ENCODE assay signal across 8 cellular contexts in genomic region chr5:56481147-56481997, GRCh38.
A peak's percentile ranks its signal among the peaks of the same experiment; 100 is the strongest.
DNase-seq lines count a peak whose midpoint lies in the region; ATAC-seq, FAIRE-seq and TF ChIP-seq lines count a peak whose summit lies in the region.

No MANE protein-coding gene starts in this region.

- H3K27me3 Mint-ChIP-seq in CD14-positive monocyte (ENCODE audit: low read depth in 3 of 3), result peaks cover 0 to 4% (median 0%) of the 10 kb centered on the region in 3 donors
- peaks cover 15% of the 10 kb centered on the region for H3K27me3 Mint-ChIP-seq in T-helper 1 cell treated with Interleukin-12 subunit alpha and Interleukin-12 subunit beta and Interleukin-4 antibody, amounts not matched to agents 30 μg/mL and 1 μg/mL, for 36 hours (ENCODE audit: low read depth)
- peaks cover 63% of the 10 kb centered on the region for H3K27me3 Mint-ChIP-seq in central memory CD8-positive, alpha-beta T cell

- CTCF ChIA-PET in HEK293 (lab: Yijun Ruan, JAX), result interaction anchor here (0.5 to 0.7 kb wide), 2 partner anchors 210 to 384 kb away, joined by 3 read pairs; no protein-coding TSS in a partner anchor

- peak overlapping the region; percentile 90 to 96 for H3K4me3 Mint-ChIP-seq in CD14-positive monocyte
- H3K4me3 Mint-ChIP-seq in T-helper 1 cell treated with Interleukin-12 subunit alpha and Interleukin-12 subunit beta and Interleukin-4 antibody, amounts not matched to agents 30 μg/mL and 1 μg/mL, for 36 hours, result peak overlapping the region; percentile 80
- peak overlapping the region; percentile 75 for H3K4me3 Mint-ChIP-seq in central memory CD8-positive, alpha-beta T cell

- intact Hi-C loops in CD14-positive monocyte (cut with micrococcal nuclease) (loop anchor here in 1 of 2 donors (5.0 kb wide), 1 partner anchor 69 kb away; no protein-coding TSS in a partner anchor), kidney (cut with DNase I) (no loop called here)

- FAIRE-seq in kidney (lab: Jason Lieb, UNC), result no peak

- H3K9ac ChIP-seq in kidney (ENCODE audit: low read length in 2 of 2), result peak overlapping the region; percentile 67 to 90

- POLR2A ChIA-PET in HEK293 (lab: Yijun Ruan, JAX), result interaction anchor here (0.6 kb wide), 1 partner anchor 623 kb away, joined by 3 read pairs; no protein-coding TSS in a partner anchor

- peaks cover 0 to 2% (median under 1%) of the 10 kb centered on the region in 7 donors for H3K9me3 Mint-ChIP-seq in CD14-positive monocyte
- H3K9me3 Mint-ChIP-seq in T-helper 1 cell treated with Interleukin-12 subunit alpha and Interleukin-12 subunit beta and Interleukin-4 antibody, amounts not matched to agents 30 μg/mL and 1 μg/mL, for 36 hours, result peaks cover under 1% of the 10 kb centered on the region
- H3K9me3 Mint-ChIP-seq in central memory CD8-positive, alpha-beta T cell, result no peaks in the 10 kb centered on the region

- peaks cover 0 to 3% of the 10 kb centered on the region in 2 donors for H3K36me3 Mint-ChIP-seq in CD14-positive monocyte
- H3K36me3 Mint-ChIP-seq in T-helper 1 cell treated with Interleukin-12 subunit alpha and Interleukin-12 subunit beta and Interleukin-4 antibody, amounts not matched to agents 30 μg/mL and 1 μg/mL, for 36 hours (ENCODE audit: low read depth), result no peaks in the 10 kb centered on the region
- peaks cover 4% of the 10 kb centered on the region for H3K36me3 Mint-ChIP-seq in central memory CD8-positive, alpha-beta T cell (ENCODE audit: insufficient read depth)

- H3K4me1 Mint-ChIP-seq in CD14-positive monocyte, result peaks cover 52% of the 10 kb centered on the region
- H3K4me1 Mint-ChIP-seq in T-helper 1 cell treated with Interleukin-12 subunit alpha and Interleukin-12 subunit beta and Interleukin-4 antibody, amounts not matched to agents 30 μg/mL and 1 μg/mL, for 36 hours (ENCODE audit: low read depth), result peaks cover 38% of the 10 kb centered on the region
- H3K4me1 Mint-ChIP-seq in central memory CD8-positive, alpha-beta T cell, result peaks cover 20% of the 10 kb centered on the region

- H3K4me1 ChIP-seq in HEK293 (ENCODE audit: control insufficient read depth, insufficient read depth, low read length) (peaks cover 3% of the 10 kb centered on the region; the same call in 1 of the 2 replicates), kidney (ENCODE audit: control insufficient read depth in 1 of 2, insufficient read depth in 1 of 2, low read depth in 1 of 2, low read length in 2 of 2) (peaks cover 9 to 10% of the 10 kb centered on the region in 2 donors)

- peak overlapping the region; percentile 41 for H3K4me3 ChIP-seq in HEK293 (ENCODE audit: low read depth, low read length)
- peak overlapping the region; percentile 77 to 86 for H3K4me3 ChIP-seq in kidney (ENCODE audit: low read length in 2 of 2)

- DNase-seq in CD14-positive monocyte (ENCODE audit: low spot score) (no peak), kidney (peak; percentile 80), T1000 (lab: John Stamatoyannopoulos, UW) (no peak)
- no peak for DNase-seq in central memory CD8-positive, alpha-beta T cell (ENCODE audit: low spot score in 2 of 2)
- DNase-seq in stimulated activated CD4-positive, alpha-beta T cell treated with anti-CD3 and anti-CD28 coated beads, Interleukin-12 subunit alpha, Interleukin-12 subunit beta, amount 100 ng/mL, for 4 hours, result peak; percentile 28

- peak overlapping the region; percentile 91 to 97 (median 95) for H3K27ac Mint-ChIP-seq in CD14-positive monocyte
- peak overlapping the region; percentile 78 for H3K27ac Mint-ChIP-seq in T-helper 1 cell treated with Interleukin-12 subunit alpha and Interleukin-12 subunit beta and Interleukin-4 antibody, amounts not matched to agents 30 μg/mL and 1 μg/mL, for 36 hours
- peak overlapping the region; percentile 64 for H3K27ac Mint-ChIP-seq in central memory CD8-positive, alpha-beta T cell (ENCODE audit: low read depth)

- TF ChIP-seq CTCF in CD14-positive monocyte (IDR thresholded peaks at IDR 0.05) (peak; percentile 32), HEK293 (tag by site-specific recombination; IDR thresholded peaks at IDR 0.05) (no peak; the same call in 1 of the 2 replicates), kidney (IDR thresholded peaks at IDR 0.05; ENCODE audit: borderline replicate concordance, extremely low read depth, insufficient read depth) (no peak)

- H3K9me3 ChIP-seq in HEK293 (ENCODE audit: control insufficient read depth, insufficient read depth, low read depth, low read length) (no peaks in the 10 kb centered on the region), kidney (ENCODE audit: control insufficient read depth in 1 of 2, low read length in 2 of 2) (no peaks in the 10 kb centered on the region)

- peak; percentile 21 for ATAC-seq in central memory CD8-positive, alpha-beta T cell (replicated peaks; ENCODE audit: extremely low read depth, poor library complexity, severe bottlenecking)
- ATAC-seq in GM18520 (IDR thresholded peaks at IDR 0.05; ENCODE audit: unreplicated experiment), result no peak

- no peaks in the 10 kb centered on the region for H3K36me3 ChIP-seq in HEK293 (ENCODE audit: control insufficient read depth in 2 of 2, insufficient read depth in 1 of 2, low read length in 2 of 2)
- H3K36me3 ChIP-seq in kidney (ENCODE audit: control insufficient read depth in 1 of 2, insufficient read depth in 2 of 2, low read length in 2 of 2), result no peaks in the 10 kb centered on the region

- H3K27ac ChIP-seq in HEK293 (ENCODE audit: extremely low read depth, low read depth, low read length) (peak overlapping the region; percentile 55; the same call in 1 of the 2 replicates), kidney (ENCODE audit: low read depth in 2 of 2, low read length in 2 of 2) (peak overlapping the region; percentile 89)

TF ChIP-seq in HEK293, 187 proteins besides CTCF, POLR2A, EP300 and RAD21 (continues in another document):
- TF ChIP-seq, protein P1, sequence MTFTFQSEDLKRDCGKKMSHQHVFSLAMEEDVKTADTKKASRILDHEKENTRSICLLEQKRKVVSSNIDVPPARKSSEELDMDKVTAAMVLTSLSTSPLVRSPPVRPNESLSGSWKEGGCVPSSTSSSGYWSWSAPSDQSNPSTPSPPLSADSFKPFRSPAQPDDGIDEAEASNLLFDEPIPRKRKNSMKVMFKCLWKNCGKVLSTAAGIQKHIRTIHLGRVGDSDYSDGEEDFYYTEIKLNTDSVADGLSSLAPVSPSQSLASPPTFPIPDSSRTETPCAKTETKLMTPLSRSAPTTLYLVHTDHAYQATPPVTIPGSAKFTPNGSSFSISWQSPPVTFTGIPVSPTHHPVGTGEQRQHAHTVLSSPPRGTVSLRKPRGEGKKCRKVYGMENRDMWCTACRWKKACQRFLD (tag by site-specific recombination; IDR thresholded peaks at IDR 0.05), result no peak
- no peak for TF ChIP-seq ZNF174 (tag by site-specific recombination; IDR thresholded peaks at IDR 0.05)
- no peak for TF ChIP-seq ZNF121 (tag by site-specific recombination; IDR thresholded peaks at IDR 0.05)
- TF ChIP-seq ZNF654 (tag by site-specific recombination; IDR thresholded peaks at IDR 0.05; ENCODE audit: low read depth), result no peak
- TF ChIP-seq ZBTB26 (tag by site-specific recombination; optimal IDR thresholded peaks at IDR 0.05), result peak; percentile 32
- no peak for TF ChIP-seq MZF1 (tag by site-specific recombination; IDR thresholded peaks at IDR 0.05; ENCODE audit: borderline replicate concordance)
- no peak for TF ChIP-seq ZNF266 (tag by site-specific recombination; IDR thresholded peaks at IDR 0.05; ENCODE audit: low read depth)
- no peak for TF ChIP-seq ZNF610 (tag by site-specific recombination; IDR thresholded peaks at IDR 0.05; ENCODE audit: borderline replicate concordance)
- TF ChIP-seq ZNF404 (tag by site-specific recombination; IDR thresholded peaks at IDR 0.05), result no peak
- TF ChIP-seq ZNF335 (tag by site-specific recombination; conservative IDR thresholded peaks at IDR 0.05), result peak; percentile 80; the same call in 1 of the 2 replicates
- 0 out of 2 replicates have a peak, but pooled peaks have one; percentile 6 for TF ChIP-seq ZBTB11 (tag by site-specific recombination; conservative IDR thresholded peaks at IDR 0.05; ENCODE audit: low read depth)
- TF ChIP-seq ZNF157 (tag by site-specific recombination; IDR thresholded peaks at IDR 0.05), result no peak

Comparison
In these comparisons a context has a peak if more than half of its experiments do, and no peak if none do; other contexts are left out.
1. DNase-seq: peak in kidney (single experiment) and stimulated activated CD4-positive, alpha-beta T cell treated with anti-CD3 and anti-CD28 coated beads, Interleukin-12 subunit alpha, Interleukin-12 subunit beta, amount 100 ng/mL, for 4 hours (single experiment); none in CD14-positive monocyte (single experiment), central memory CD8-positive, alpha-beta T cell (0 of 2) and T1000 (single experiment).
2. Peak in every context shown above with its lines, with median percentiles within 50 percentile points of each other: H3K27ac Mint-ChIP-seq and H3K4me3 Mint-ChIP-seq.